Comparison of ENCODE assay signal across 7 cellular contexts in the genomic region with DNA sequence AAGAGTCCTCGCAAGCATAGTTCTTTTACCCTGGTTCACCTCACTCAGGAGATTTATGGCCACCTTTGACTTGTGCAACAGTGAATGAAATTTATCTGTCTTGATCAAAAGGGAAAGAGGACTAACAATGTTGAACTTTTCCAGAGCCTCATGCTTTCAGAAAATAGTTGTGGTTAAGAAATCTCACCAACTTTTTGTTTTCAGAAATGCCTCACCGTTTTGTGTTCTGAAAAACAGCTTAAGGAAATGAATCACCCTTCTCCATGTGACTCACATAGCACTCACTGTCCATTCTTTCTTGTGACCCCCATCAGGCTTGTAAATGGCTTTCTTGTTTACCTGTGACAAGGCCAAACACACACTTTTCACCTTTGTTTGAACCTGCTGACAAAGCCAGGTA.
DNase-seq lines count a peak whose midpoint lies in the region; ATAC-seq and TF ChIP-seq lines count a peak whose summit lies in the region.

No MANE protein-coding gene starts in this region.

- H3K9me3 Mint-ChIP-seq in activated CD8-positive, alpha-beta T cell treated with anti-CD3 and anti-CD28 coated beads, Interleukin-2, amount 10 ng/mL, durations not matched to agents 7 days and 5 days (ENCODE audit: insufficient read depth), result peaks cover 3% of the 10 kb centered on the region

- H3K9me3 ChIP-seq in tibial artery, result no peaks in the 10 kb centered on the region

- H3K36me3 ChIP-seq in tibial artery, result no peaks in the 10 kb centered on the region

- no peak overlapping the region for H3K4me3 ChIP-seq in tibial artery

- DNase-seq in activated CD8-positive, alpha-beta T cell treated with anti-CD3 and anti-CD28 coated beads, Interleukin-2, amount 10 ng/mL, durations not matched to agents 7 days and 5 days, result no peak
- DNase-seq in lung microvascular endothelial cell (ENCODE audit: low read depth in 2 of 2) (peak; percentile 26 to 97), DMS153 (lab: John Stamatoyannopoulos, UW) (no peak), tibial artery (no peak)
- DNase-seq in activated CD4-positive, alpha-beta T cell treated with anti-CD3 and anti-CD28 coated beads for 4 hours, result no peak

- intact Hi-C loops in tibial artery (cut with DNase I; ENCODE audit: low total_unique reads), result no loop called here

- peaks cover 35% of the 10 kb centered on the region for H3K4me1 Mint-ChIP-seq in activated CD8-positive, alpha-beta T cell treated with anti-CD3 and anti-CD28 coated beads, Interleukin-2, amount 10 ng/mL, durations not matched to agents 7 days and 5 days (ENCODE audit: low read depth)

- no peak overlapping the region for H3K4me3 Mint-ChIP-seq in activated CD8-positive, alpha-beta T cell treated with anti-CD3 and anti-CD28 coated beads, Interleukin-2, amount 10 ng/mL, durations not matched to agents 7 days and 5 days

- H3K27me3 ChIP-seq in tibial artery, result no peaks in the 10 kb centered on the region

- ATAC-seq in GM19023 (IDR thresholded peaks at IDR 0.05; ENCODE audit: unreplicated experiment), result peak; percentile 51
- ATAC-seq in HG03095 (IDR thresholded peaks at IDR 0.05; ENCODE audit: unreplicated experiment), result peak; percentile 71
- peak; percentile 71 for ATAC-seq in activated CD8-positive, alpha-beta T cell treated with anti-CD3 and anti-CD28 coated beads, Interleukin-2, amount 10 ng/mL, durations not matched to agents 7 days and 5 days

- no peak for TF ChIP-seq CTCF in tibial artery (IDR thresholded peaks at IDR 0.05)

- H3K36me3 Mint-ChIP-seq in activated CD8-positive, alpha-beta T cell treated with anti-CD3 and anti-CD28 coated beads, Interleukin-2, amount 10 ng/mL, durations not matched to agents 7 days and 5 days (ENCODE audit: low read depth), result peaks cover 17% of the 10 kb centered on the region

- peak overlapping the region; percentile 64 for H3K27ac Mint-ChIP-seq in activated CD8-positive, alpha-beta T cell treated with anti-CD3 and anti-CD28 coated beads, Interleukin-2, amount 10 ng/mL, durations not matched to agents 7 days and 5 days

- H3K4me1 ChIP-seq in tibial artery, result peaks cover 0 to 8% (median 3%) of the 10 kb centered on the region in 4 donors

- H3K27ac ChIP-seq in tibial artery, result no peak overlapping the region

- no peaks in the 10 kb centered on the region for H3K27me3 Mint-ChIP-seq in activated CD8-positive, alpha-beta T cell treated with anti-CD3 and anti-CD28 coated beads, Interleukin-2, amount 10 ng/mL, durations not matched to agents 7 days and 5 days (ENCODE audit: low read depth)

- CTCF ChIA-PET in activated CD8-positive, alpha-beta T cell treated with anti-CD3 and anti-CD28 coated beads, Interleukin-2, amount 10 ng/mL, durations not matched to agents 7 days and 5 days (lab: Charles Lee), result interaction anchor here (0.7 to 3.9 kb wide), 8 partner anchors 14 to 177 kb away, joined by 3 to 36 read pairs (median 6); no protein-coding TSS in a partner anchor

- POLR2A ChIA-PET in activated CD8-positive, alpha-beta T cell treated with anti-CD3 and anti-CD28 coated beads, Interleukin-2, amount 10 ng/mL, durations not matched to agents 7 days and 5 days (lab: Charles Lee), result interaction anchor here (1.1 to 2.3 kb wide), 2 partner anchors 14 to 149 kb away, joined by 3 to 17 read pairs; a partner anchor contains a TSS

Comparison
In these comparisons a context has a peak if more than half of its experiments do, and no peak if none do; other contexts are left out.
1. DNase-seq: peak in lung microvascular endothelial cell (2 of 2); none in activated CD8-positive, alpha-beta T cell treated with anti-CD3 and anti-CD28 coated beads, Interleukin-2, amount 10 ng/mL, durations not matched to agents 7 days and 5 days (single experiment), DMS153 (single experiment), tibial artery (0 of 2) and activated CD4-positive, alpha-beta T cell treated with anti-CD3 and anti-CD28 coated beads for 4 hours (0 of 2).
2. Peak in every context shown above with its lines, with median percentiles within 50 percentile points of each other: ATAC-seq.